18 cellular contexts compared by ENCODE assay signal in genomic region chr22:48720662-48721393, GRCh38.
"Had no signal": no experiment of that assay in that cellular context is flagged by ENCODE, and none has a peak within 500 bp of the region (broad histone marks: within the 10 kb centered on the region; RNA-seq: fewer than 3 reads in every experiment).

No MANE protein-coding gene starts in this region.

- H3K9me3 ChIP-seq: SK-N-SH, upper lobe of left lung had no signal

- H3K27me3 Mint-ChIP-seq: dendritic cell treated with granulocyte-macrophage colony-stimulating factor and Interleukin-4, amounts not matched to agents 40 ng/mL and 50 ng/mL, for 4 days had no signal

- DNase-seq: activated CD4-positive, alpha-beta T cell treated with anti-CD3 and anti-CD28 coated beads for 1 hour; activated CD4-positive, alpha-beta T cell treated with anti-CD3 and anti-CD28 coated beads, Interleukin-2, amount 50 U/mL, for 1 hour; activated naive CD4-positive, alpha-beta T cell treated with anti-CD3 and anti-CD28 coated beads for 36 hours; activated T-cell treated with anti-CD3 and anti-CD28 coated beads, Interleukin-2, amount 50 U/mL, for 1 hour; amygdala; effector CD4-positive, alpha-beta T cell; heart right ventricle; naive B cell; nucleus accumbens; stimulated activated CD4-positive, alpha-beta T cell treated with anti-CD3 and anti-CD28 coated beads, Interleukin-12 subunit alpha, Interleukin-12 subunit beta, amount 100 ng/mL, for 4 hours; stimulated activated CD4-positive, alpha-beta T cell treated with anti-CD3 and anti-CD28 coated beads, Interleukin-4, amount 100 ng/mL, for 4 hours had no signal

- H3K4me3 Mint-ChIP-seq: activated naive CD4-positive, alpha-beta T cell treated with anti-CD3 and anti-CD28 coated beads for 36 hours; activated T-helper 17 cell treated with anti-CD3 and anti-CD28 coated beads, Interleukin-2, amount 50 U/mL, for 72 hours; dendritic cell treated with granulocyte-macrophage colony-stimulating factor and Interleukin-4, amounts not matched to agents 40 ng/mL and 50 ng/mL, for 4 days; memory B cell; naive B cell had no signal

- ATAC-seq: activated T-helper 17 cell treated with anti-CD3 and anti-CD28 coated beads, Interleukin-2, amount 50 U/mL, for 72 hours; heart right ventricle; stimulated activated naive CD8-positive, alpha-beta T cell treated with anti-CD3 and anti-CD28 coated beads, Interleukin-15, Interleukin-2, amounts not matched to agents 100 U/mL and 50 U/mL, for 24 hours had no signal

- H3K4me1 ChIP-seq: heart right ventricle, upper lobe of left lung had no signal

- H3K27ac Mint-ChIP-seq: activated naive CD4-positive, alpha-beta T cell treated with anti-CD3 and anti-CD28 coated beads for 36 hours; activated T-helper 17 cell treated with anti-CD3 and anti-CD28 coated beads, Interleukin-2, amount 50 U/mL, for 72 hours; dendritic cell treated with granulocyte-macrophage colony-stimulating factor and Interleukin-4, amounts not matched to agents 40 ng/mL and 50 ng/mL, for 4 days; memory B cell had no signal

- H3K9me3 Mint-ChIP-seq: activated naive CD4-positive, alpha-beta T cell treated with anti-CD3 and anti-CD28 coated beads for 36 hours; activated T-helper 17 cell treated with anti-CD3 and anti-CD28 coated beads, Interleukin-2, amount 50 U/mL, for 72 hours had no signal

- H3K36me3 Mint-ChIP-seq: memory B cell, naive B cell had no signal

- H3K4me1 Mint-ChIP-seq: activated T-helper 17 cell treated with anti-CD3 and anti-CD28 coated beads, Interleukin-2, amount 50 U/mL, for 72 hours; memory B cell; naive B cell had no signal

- H3K4me3 ChIP-seq: cardiac muscle cell, heart right ventricle, upper lobe of left lung had no signal

- H3K27ac ChIP-seq: cardiac muscle cell, heart right ventricle, upper lobe of left lung had no signal

- H3K36me3 ChIP-seq: cardiac muscle cell, heart right ventricle, upper lobe of left lung had no signal

- H3K27me3 ChIP-seq: cardiac muscle cell, upper lobe of left lung had no signal
